Comparison of ENCODE assay signal across 12 cellular contexts in the genomic region with DNA sequence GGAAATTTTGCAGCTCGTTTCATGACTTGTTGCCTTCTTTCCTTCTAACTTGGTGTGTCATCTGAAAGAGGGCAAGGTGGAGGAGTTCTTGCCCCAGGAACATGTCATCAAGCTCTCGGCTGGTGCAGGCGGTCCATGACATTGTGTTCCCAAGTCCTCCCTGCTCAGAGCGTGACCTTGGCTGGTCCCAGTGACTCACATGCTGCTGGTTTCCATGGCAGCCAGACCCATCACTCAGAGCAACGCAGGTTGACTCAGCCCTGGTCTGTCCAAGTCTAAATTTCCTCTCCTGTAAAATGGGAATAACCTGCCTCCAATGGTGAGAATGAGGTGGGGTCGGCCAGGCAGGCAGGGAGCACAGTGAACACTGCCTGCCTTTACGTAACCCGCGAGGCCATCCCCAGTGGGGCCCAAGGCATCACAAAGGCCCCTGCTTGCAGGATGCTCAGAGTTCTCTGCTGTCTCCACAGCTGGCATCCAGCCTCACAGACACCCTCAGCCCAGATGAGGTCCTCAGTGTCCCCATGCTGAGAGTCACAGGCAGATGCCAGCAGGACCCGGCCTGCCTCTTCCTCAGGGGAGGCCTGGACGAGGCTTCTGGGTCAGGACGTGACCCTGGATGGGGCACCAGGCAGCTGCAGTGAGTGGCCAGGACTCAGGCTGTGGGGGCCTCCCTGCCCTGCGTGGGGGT.
A peak's percentile ranks its signal among the peaks of the same experiment; 100 is the strongest.
DNase-seq lines count a peak whose midpoint lies in the region; ATAC-seq and TF ChIP-seq lines count a peak whose summit lies in the region.
"Had no signal": no experiment of that assay in that cellular context is flagged by ENCODE, and none has a peak within 500 bp of the region (broad histone marks: within the 10 kb centered on the region; RNA-seq: fewer than 3 reads in every experiment).

No MANE protein-coding gene starts in this region.

- in situ Hi-C loops in GM13976 (cut with MboI; ENCODE audit: low sequenced_read_pairs, unreplicated experiment) (no loop called here), GM13977 (cut with MboI; ENCODE audit: low pct_unique_long_range_greater_than_20kb, low sequenced_read_pairs, unreplicated experiment) (no loop called here)

- no peak for TF ChIP-seq EP300 in Ishikawa (IDR thresholded peaks at IDR 0.05; ENCODE audit: borderline replicate concordance)

- DNase-seq in AG08395 (ENCODE audit: low spot score) (peak; percentile 69), dermis blood vessel endothelial cell (peak; percentile 79), left kidney (ENCODE audit: low read depth, low spot score) (peak; percentile 77), GM13976 (ENCODE audit: low spot score) (no peak), GM13977 (ENCODE audit: low spot score) (no peak)
- no peak for DNase-seq in activated naive CD4-positive, alpha-beta T cell treated with anti-CD3 and anti-CD28 coated beads, Interleukin-2, amount 50 U/mL, for 16 hours
- DNase-seq: activated naive CD4-positive, alpha-beta T cell treated with anti-CD3 and anti-CD28 coated beads for 36 hours; H7; Karpas-422 had no signal

- TF ChIP-seq CTCF in GM13976 (IDR thresholded peaks at IDR 0.05; ENCODE audit: borderline replicate concordance, control extremely low read depth, extremely low read depth, insufficient read depth, missing control alignments), result no peak
- no peak for TF ChIP-seq CTCF in GM13977 (IDR thresholded peaks at IDR 0.05; ENCODE audit: extremely low read depth, insufficient read depth, missing control alignments)

- no peak for ATAC-seq in GM19452 (IDR thresholded peaks at IDR 0.05; ENCODE audit: unreplicated experiment)
- ATAC-seq: stimulated activated memory B cell treated with anti-CD40 and anti-IgM and Interleukin-4, amounts not matched to agents 10 μg/mL and 1 μg/mL and 100 μg/mL, for 72 hours had no signal

- 0 out of 2 replicates have a peak, but pooled peaks have one; percentile 7 for TF ChIP-seq RAD21 in Ishikawa (IDR thresholded peaks at IDR 0.05; ENCODE audit: low read depth)

TF ChIP-seq in Ishikawa, 13 proteins besides CTCF, POLR2A, EP300 and RAD21:
- TF ChIP-seq CEBPB (IDR thresholded peaks at IDR 0.05) (no peak), CREB1 (IDR thresholded peaks at IDR 0.05; ENCODE audit: low read depth) (no peak)

Comparison
In these comparisons a context has a peak if more than half of its experiments do, and no peak if none do; other contexts are left out.
1. DNase-seq: peak in AG08395 (single experiment), dermis blood vessel endothelial cell (single experiment) and left kidney (single experiment); none in GM13976 (single experiment), activated naive CD4-positive, alpha-beta T cell treated with anti-CD3 and anti-CD28 coated beads, Interleukin-2, amount 50 U/mL, for 16 hours (single experiment) and GM13977 (single experiment).